ENCODE assay signal across 8 cellular contexts in genomic region chr16:19884611-19885455, GRCh38. TPM values are rescaled to one million over a fixed set of nuclear protein-coding genes. Genes with fewer than 3 reads are reported as not detected.
DNase-seq lines count a peak whose midpoint lies in the region; ATAC-seq and TF ChIP-seq lines count a peak whose summit lies in the region.

GPRC5B (minus strand) TSS chr16:19884848; CDS start chr16:19872845, 12,003 bp downstream.

- H3K9me3 Mint-ChIP-seq in activated CD8-positive, alpha-beta memory T cell treated with anti-CD3 and anti-CD28 coated beads, Interleukin-2, amount 10 ng/mL, durations not matched to agents 7 days and 5 days (ENCODE audit: low read depth), result no peaks in the 10 kb centered on the region
- no peaks in the 10 kb centered on the region for H3K9me3 Mint-ChIP-seq in endodermal cell
- H3K9me3 Mint-ChIP-seq in stimulated activated memory B cell treated with anti-CD40 and anti-IgM and Interleukin-4, amounts not matched to agents 10 μg/mL and 1 μg/mL and 100 μg/mL, for 72 hours, result no peaks in the 10 kb centered on the region

- DNase-seq in ELF-1 (ENCODE audit: low read depth, low spot score) (peak; percentile 71), NCI-H146 treated with DMSO at 0.1 percent for 48 hours (lab: John Stamatoyannopoulos, UW; ENCODE audit: unreplicated experiment) (peak; percentile 26), endodermal cell (peak; percentile 82)
- peak; percentile 43 for DNase-seq in activated CD8-positive, alpha-beta memory T cell treated with anti-CD3 and anti-CD28 coated beads, Interleukin-2, amount 10 ng/mL, durations not matched to agents 7 days and 5 days
- no peak for DNase-seq in NK-92 treated with Interleukin-12 subunit alpha and Interleukin-12 subunit beta, amount 100 ng/mL, for 24 hours (lab: John Stamatoyannopoulos, UW)

- peak within 1 kb of the TSS; percentile 86 for H3K4me3 ChIP-seq in endodermal cell (ENCODE audit: low read length)
- peak within 1 kb of the TSS; percentile 59 for H3K4me3 ChIP-seq in mesodermal cell (ENCODE audit: extremely low read depth, insufficient read depth, low read length, poor library complexity, severe bottlenecking)

- H3K4me1 ChIP-seq in endodermal cell (ENCODE audit: control insufficient read depth, insufficient read depth, low read length) (peaks cover 9% of the 10 kb centered on the region), mesodermal cell (ENCODE audit: control insufficient read depth, insufficient read depth, low read length, poor library complexity, severe bottlenecking) (peaks cover 3% of the 10 kb centered on the region)

- peak; percentile 79 for ATAC-seq in activated CD8-positive, alpha-beta memory T cell treated with anti-CD3 and anti-CD28 coated beads, Interleukin-2, amount 10 ng/mL, durations not matched to agents 7 days and 5 days
- ATAC-seq in stimulated activated memory B cell treated with anti-CD40 and anti-IgM and Interleukin-4, amounts not matched to agents 10 μg/mL and 1 μg/mL and 100 μg/mL, for 72 hours, result peak; percentile 55
- ATAC-seq in GM19035 (IDR thresholded peaks at IDR 0.05; ENCODE audit: unreplicated experiment), result no peak

- H3K36me3 ChIP-seq in endodermal cell (ENCODE audit: control insufficient read depth, insufficient read depth, low read length) (peaks cover 8% of the 10 kb centered on the region), mesodermal cell (ENCODE audit: control insufficient read depth, insufficient read depth, low read length) (no peaks in the 10 kb centered on the region)

- peaks cover 8% of the 10 kb centered on the region for H3K27me3 ChIP-seq in endodermal cell (ENCODE audit: control insufficient read depth, insufficient read depth, low read length, poor library complexity, severe bottlenecking)

- CTCF ChIA-PET in activated CD8-positive, alpha-beta memory T cell treated with anti-CD3 and anti-CD28 coated beads, Interleukin-2, amount 10 ng/mL, durations not matched to agents 7 days and 5 days (lab: Charles Lee), result interaction anchor here (0.9 to 5.3 kb wide), 4 partner anchors 166 to 498 kb away, joined by 3 to 78 read pairs (median 3); partner anchors contain the start of genes IQCK and KNOP1

- peaks cover 18% of the 10 kb centered on the region for H3K4me1 Mint-ChIP-seq in activated CD8-positive, alpha-beta memory T cell treated with anti-CD3 and anti-CD28 coated beads, Interleukin-2, amount 10 ng/mL, durations not matched to agents 7 days and 5 days
- peaks cover 17% of the 10 kb centered on the region for H3K4me1 Mint-ChIP-seq in endodermal cell
- peaks cover 35% of the 10 kb centered on the region for H3K4me1 Mint-ChIP-seq in stimulated activated memory B cell treated with anti-CD40 and anti-IgM and Interleukin-4, amounts not matched to agents 10 μg/mL and 1 μg/mL and 100 μg/mL, for 72 hours

- peak within 1 kb of the TSS; percentile 66 for H3K27ac ChIP-seq in endodermal cell (ENCODE audit: low read depth, low read length)
- no peak within 1 kb of the TSS for H3K27ac ChIP-seq in mesodermal cell (ENCODE audit: low read depth, low read length, severe bottlenecking)

- peak; percentile 15 for TF ChIP-seq CTCF in endodermal cell (conservative IDR thresholded peaks at IDR 0.05)

- H3K27ac Mint-ChIP-seq in activated CD8-positive, alpha-beta memory T cell treated with anti-CD3 and anti-CD28 coated beads, Interleukin-2, amount 10 ng/mL, durations not matched to agents 7 days and 5 days, result no peak within 1 kb of the TSS
- peak within 1 kb of the TSS; percentile 97 for H3K27ac Mint-ChIP-seq in endodermal cell
- no peak within 1 kb of the TSS for H3K27ac Mint-ChIP-seq in stimulated activated memory B cell treated with anti-CD40 and anti-IgM and Interleukin-4, amounts not matched to agents 10 μg/mL and 1 μg/mL and 100 μg/mL, for 72 hours

- no peaks in the 10 kb centered on the region for H3K36me3 Mint-ChIP-seq in activated CD8-positive, alpha-beta memory T cell treated with anti-CD3 and anti-CD28 coated beads, Interleukin-2, amount 10 ng/mL, durations not matched to agents 7 days and 5 days
- peaks cover 12% of the 10 kb centered on the region for H3K36me3 Mint-ChIP-seq in endodermal cell (ENCODE audit: low read depth)
- H3K36me3 Mint-ChIP-seq in stimulated activated memory B cell treated with anti-CD40 and anti-IgM and Interleukin-4, amounts not matched to agents 10 μg/mL and 1 μg/mL and 100 μg/mL, for 72 hours, result no peaks in the 10 kb centered on the region

- H3K9me3 ChIP-seq in endodermal cell (ENCODE audit: control insufficient read depth, low read length), result no peaks in the 10 kb centered on the region
- no peaks in the 10 kb centered on the region for H3K9me3 ChIP-seq in mesodermal cell (ENCODE audit: control insufficient read depth, low read length)

- H3K27me3 Mint-ChIP-seq in activated CD8-positive, alpha-beta memory T cell treated with anti-CD3 and anti-CD28 coated beads, Interleukin-2, amount 10 ng/mL, durations not matched to agents 7 days and 5 days, result peaks cover 42% of the 10 kb centered on the region
- H3K27me3 Mint-ChIP-seq in endodermal cell (ENCODE audit: insufficient read depth), result peaks cover 17% of the 10 kb centered on the region
- H3K27me3 Mint-ChIP-seq in stimulated activated memory B cell treated with anti-CD40 and anti-IgM and Interleukin-4, amounts not matched to agents 10 μg/mL and 1 μg/mL and 100 μg/mL, for 72 hours, result peaks cover 58% of the 10 kb centered on the region

- H3K4me3 Mint-ChIP-seq in activated CD8-positive, alpha-beta memory T cell treated with anti-CD3 and anti-CD28 coated beads, Interleukin-2, amount 10 ng/mL, durations not matched to agents 7 days and 5 days, result peak within 1 kb of the TSS; percentile 55
- peak within 1 kb of the TSS; percentile 72 for H3K4me3 Mint-ChIP-seq in endodermal cell
- H3K4me3 Mint-ChIP-seq in stimulated activated memory B cell treated with anti-CD40 and anti-IgM and Interleukin-4, amounts not matched to agents 10 μg/mL and 1 μg/mL and 100 μg/mL, for 72 hours, result peak within 1 kb of the TSS; percentile 68

- 13 to 94% methylated on average over 10 to 85 of the region's 85 CpGs for WGBS in endodermal cell (ENCODE audit: insufficient coverage in 1 of 2, insufficient read length in 1 of 2), 2 experiments
- 29 to 36% methylated on average over 30 to 35 of the region's 85 CpGs for WGBS in mesodermal cell (ENCODE audit: insufficient coverage in 2 of 2), 2 experiments

- peak within 1 kb of the TSS; percentile 48 for H3K9ac ChIP-seq in endodermal cell (ENCODE audit: extremely low read depth, low read length, poor library complexity, severe bottlenecking)

RNA-seq across cellular contexts. Expression of gene GPRC5B, which starts in this region (rescaled TPM):
- total RNA-seq in activated CD8-positive, alpha-beta memory T cell treated with anti-CD3 and anti-CD28 coated beads, Interleukin-2, amount 10 ng/mL, durations not matched to agents 7 days and 5 days, result not detected
- 10 to 100 TPM; 39.5 to 49.1 TPM for total RNA-seq in endodermal cell
- 50.7 TPM for polyA plus RNA-seq in endodermal cell (2013, experiment 1 of 2)
- polyA plus RNA-seq in endodermal cell (2013, experiment 2 of 2), result 41.7 TPM
- 23.8 TPM for polyA plus RNA-seq in mesodermal cell (2013, experiment 1 of 2)
- polyA plus RNA-seq in mesodermal cell (2013, experiment 2 of 2), result 16.4 TPM

Comparison
In these comparisons a context has a peak if more than half of its experiments do, and no peak if none do; other contexts are left out.
1. RNA of gene GPRC5B (total RNA-seq): 39.5 to 49.1 TPM in endodermal cell; not detected in activated CD8-positive, alpha-beta memory T cell treated with anti-CD3 and anti-CD28 coated beads, Interleukin-2, amount 10 ng/mL, durations not matched to agents 7 days and 5 days; every median in the first group is over 10 times any median in the second.
2. Peak in DNase-seq and ATAC-seq in activated CD8-positive, alpha-beta memory T cell treated with anti-CD3 and anti-CD28 coated beads, Interleukin-2, amount 10 ng/mL, durations not matched to agents 7 days and 5 days; RNA of the gene not detected or under 1 TPM.
3. Peak in every context shown above with its lines, with median percentiles within 50 percentile points of each other: H3K4me3 Mint-ChIP-seq.